8 cellular contexts compared by ENCODE assay signal in genomic region chr10:59176241-59177030, GRCh38. TPM values are rescaled to one million over a fixed set of nuclear protein-coding genes. Genes with fewer than 3 reads are reported as not detected.
A peak's percentile ranks its signal among the peaks of the same experiment; 100 is the strongest.
DNase-seq lines count a peak whose midpoint lies in the region; ATAC-seq, FAIRE-seq and TF ChIP-seq lines count a peak whose summit lies in the region.

Gene PHYHIPL, plus strand, starts transcription at chr10:59176643. Its CDS starts 211 bp downstream, at chr10:59176854.

- H3K4ac ChIP-seq in mesenchymal stem cell (ENCODE audit: low read depth in 1 of 2, low read length in 2 of 2) = no peak within 1 kb of the TSS

- H3K4me2 ChIP-seq in mesenchymal stem cell (ENCODE audit: low read length, poor library complexity, severe bottlenecking) = peak within 1 kb of the TSS; percentile 97

- H2BK5ac ChIP-seq in mesenchymal stem cell (ENCODE audit: low read depth, low read length, poor library complexity, severe bottlenecking) = no peak within 1 kb of the TSS

- H2AFZ ChIP-seq in mesenchymal stem cell (ENCODE audit: low read depth, low read length) = no peak within 1 kb of the TSS

- peaks cover 33 to 34% of the 10 kb centered on the region in 2 experiments for H3K27me3 ChIP-seq in mesenchymal stem cell (ENCODE audit: control insufficient read depth in 1 of 2, insufficient read depth in 1 of 2, low read length in 2 of 2)
- H3K27me3 ChIP-seq in vagina = peaks cover 4% of the 10 kb centered on the region

- intact Hi-C loops in vagina (cut with DNase I) = no loop called here

- WGBS in mesenchymal stem cell = under 1% methylated on average over 38 of the region's 90 CpGs

- H3K4me1 ChIP-seq in mesenchymal stem cell (ENCODE audit: control insufficient read depth, insufficient read depth, low read depth, low read length) (peaks cover 16% of the 10 kb centered on the region), vagina (peaks cover 13% of the 10 kb centered on the region)

- H3K23ac ChIP-seq in mesenchymal stem cell (ENCODE audit: low read length in 2 of 2) = no peak within 1 kb of the TSS

- no peak within 1 kb of the TSS for H3K14ac ChIP-seq in mesenchymal stem cell (ENCODE audit: low read length in 2 of 2)

- TF ChIP-seq CTCF in D721Med (IDR thresholded peaks at IDR 0.05; ENCODE audit: insufficient read depth, missing control alignments) (no peak), vagina (IDR thresholded peaks at IDR 0.05) (no peak)

- no peak within 1 kb of the TSS for H4K91ac ChIP-seq in mesenchymal stem cell (ENCODE audit: low read length)

- H3K18ac ChIP-seq in mesenchymal stem cell (ENCODE audit: low read depth in 1 of 2, low read length in 2 of 2) = no peak within 1 kb of the TSS

- no peak for TF ChIP-seq POLR2A in vagina (IDR thresholded peaks at IDR 0.05)

- no peak for FAIRE-seq in D721Med (lab: Jason Lieb, UNC)

- DNase-seq in D721Med (ENCODE audit: insufficient read length, low spot score) = peak; percentile 35
- DNase-seq in NCI-H146 treated with DMSO at 0.1 percent for 48 hours (lab: John Stamatoyannopoulos, UW; ENCODE audit: unreplicated experiment) = peak; percentile 58
- DNase-seq in mesenchymal stem cell = no peak
- no peak for DNase-seq in vagina (ENCODE audit: extremely low spot score in 2 of 2)
- no peak for DNase-seq in NCI-H526 treated with DMSO at 0.1 percent for 48 hours (lab: John Stamatoyannopoulos, UW)
- DNase-seq in NOMO-1 (lab: John Stamatoyannopoulos, UW; ENCODE audit: unreplicated experiment in 2 of 2) = no peak

- H3K27ac ChIP-seq in cingulate gyrus (ENCODE audit: low read depth, low read length) (peak within 1 kb of the TSS; percentile 96), mesenchymal stem cell (ENCODE audit: low read length, poor library complexity, severe bottlenecking) (no peak within 1 kb of the TSS), vagina (no peak within 1 kb of the TSS)

- H2BK12ac ChIP-seq in mesenchymal stem cell (ENCODE audit: low read length in 2 of 2) = no peak within 1 kb of the TSS

- no peak within 1 kb of the TSS for H3K9ac ChIP-seq in mesenchymal stem cell (ENCODE audit: low read length)

- ATAC-seq in HG03097 (IDR thresholded peaks at IDR 0.05; ENCODE audit: low FRiP score, unreplicated experiment) = no peak

- no peak within 1 kb of the TSS for H2BK15ac ChIP-seq in mesenchymal stem cell (ENCODE audit: low read depth, poor library complexity, severe bottlenecking)

- no peak within 1 kb of the TSS for H2BK120ac ChIP-seq in mesenchymal stem cell (ENCODE audit: low read depth, low read length)

- H3K79me1 ChIP-seq in mesenchymal stem cell (replicated peaks; ENCODE audit: low read length, poor library complexity, severe bottlenecking) = no peaks in the 10 kb centered on the region

- no peak within 1 kb of the TSS for H2AK5ac ChIP-seq in mesenchymal stem cell (ENCODE audit: low read length, severe bottlenecking)

- no peak within 1 kb of the TSS for H4K8ac ChIP-seq in mesenchymal stem cell (ENCODE audit: low read length)

- H3K9me3 ChIP-seq in mesenchymal stem cell (ENCODE audit: control insufficient read depth, low read length) = no peaks in the 10 kb centered on the region
- no peaks in the 10 kb centered on the region for H3K9me3 ChIP-seq in vagina

- H3K36me3 ChIP-seq in mesenchymal stem cell (ENCODE audit: control insufficient read depth in 1 of 2, insufficient read depth in 2 of 2, low read depth in 1 of 2, low read length in 2 of 2) (no peaks in the 10 kb centered on the region), vagina (no peaks in the 10 kb centered on the region)

- peak within 1 kb of the TSS; percentile 44 to 72 for H3K4me3 ChIP-seq in mesenchymal stem cell (ENCODE audit: insufficient read depth in 1 of 2, low read depth in 1 of 2, low read length in 2 of 2)
- H3K4me3 ChIP-seq in vagina = peak within 1 kb of the TSS; percentile 35 to 36

RNA-seq across cellular contexts. Expression of gene PHYHIPL, which starts in this region (rescaled TPM):
- polyA plus RNA-seq in mesenchymal stem cell (2013, experiment 1 of 2) = 0.01 TPM
- polyA plus RNA-seq in mesenchymal stem cell (2013, experiment 2 of 2) = not detected
- total RNA-seq in vagina = 2.0 TPM

Comparison
In these comparisons a context has a peak if more than half of its experiments do, and no peak if none do; other contexts are left out.
1. DNase-seq: peak in D721Med (single experiment) and NCI-H146 treated with DMSO at 0.1 percent for 48 hours (single experiment); none in mesenchymal stem cell (single experiment), vagina (0 of 2), NCI-H526 treated with DMSO at 0.1 percent for 48 hours (single experiment) and NOMO-1 (0 of 2).